ENCODE assay signal across 18 cellular contexts in the genomic region with DNA sequence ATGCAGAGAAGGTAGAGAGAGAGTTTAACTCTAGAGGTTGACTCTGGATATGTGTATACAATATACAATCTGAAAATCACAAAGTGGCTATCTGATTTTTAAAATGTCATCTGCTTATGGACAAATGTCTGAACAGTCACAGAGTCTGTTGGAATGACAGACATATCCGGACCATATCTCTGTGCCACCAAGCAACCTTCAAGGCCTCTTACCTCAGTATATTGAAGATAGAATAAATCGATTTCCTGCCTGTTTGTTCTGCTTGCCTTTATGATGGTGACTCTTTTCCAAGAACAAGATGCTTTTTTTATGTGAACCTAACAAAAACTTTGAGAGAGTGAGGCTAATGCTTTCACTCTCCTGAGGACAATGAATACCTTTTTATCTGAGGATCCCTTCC.
DNase-seq lines count a peak whose midpoint lies in the region; TF ChIP-seq lines count a peak whose summit lies in the region.
"Had no signal": no experiment of that assay in that cellular context is flagged by ENCODE, and none has a peak within 500 bp of the region (broad histone marks: within the 10 kb centered on the region; RNA-seq: fewer than 3 reads in every experiment).

No MANE protein-coding gene starts in this region.

- H3K4me3 ChIP-seq in Loucy (ENCODE audit: low read length, poor library complexity, severe bottlenecking), result peak overlapping the region; percentile 52
- H3K4me3 ChIP-seq: upper lobe of left lung had no signal

- H3K27me3 Mint-ChIP-seq in activated CD4-positive, alpha-beta T cell treated with anti-CD3 and anti-CD28 coated beads, Interleukin-2, amount 10 ng/mL, durations not matched to agents 24 days and 14 days, result no peaks in the 10 kb centered on the region
- no peaks in the 10 kb centered on the region for H3K27me3 Mint-ChIP-seq in activated naive CD8-positive, alpha-beta T cell treated with anti-CD3 and anti-CD28 coated beads for 36 hours
- H3K27me3 Mint-ChIP-seq in nephron progenitor cell (ENCODE audit: low read depth, poor library complexity), result no peaks in the 10 kb centered on the region
- H3K27me3 Mint-ChIP-seq in H9 (ENCODE audit: low read depth), result no peaks in the 10 kb centered on the region
- H3K27me3 Mint-ChIP-seq: dendritic cell treated with granulocyte-macrophage colony-stimulating factor and Interleukin-4, amounts not matched to agents 40 ng/mL and 50 ng/mL, for 4 days; memory B cell had no signal

- no peak overlapping the region for H3K14ac ChIP-seq in H9 (ENCODE audit: insufficient read depth, low read length)

- H3K27ac ChIP-seq in H9 (ENCODE audit: insufficient read length, low read depth, low read length), result no peak overlapping the region
- H3K27ac ChIP-seq: C4-2B had no signal

- WGBS in H9 (ENCODE audit: extremely low coverage, insufficient read length, low lambda C conversion rate), result no CpG with 5 or more reads among the region's 2 CpGs

- peaks cover 69% of the 10 kb centered on the region for H3K4me1 Mint-ChIP-seq in activated CD4-positive, alpha-beta T cell treated with anti-CD3 and anti-CD28 coated beads, Interleukin-2, amount 10 ng/mL, durations not matched to agents 24 days and 14 days
- peaks cover 82% of the 10 kb centered on the region for H3K4me1 Mint-ChIP-seq in activated naive CD8-positive, alpha-beta T cell treated with anti-CD3 and anti-CD28 coated beads for 36 hours
- peaks cover 44% of the 10 kb centered on the region for H3K4me1 Mint-ChIP-seq in nephron progenitor cell
- peaks cover 17 to 18% of the 10 kb centered on the region in 2 experiments for H3K4me1 Mint-ChIP-seq in H9

- no peak overlapping the region for H3K56ac ChIP-seq in H9 (ENCODE audit: insufficient read length, low read depth, low read length)

- peaks cover 51% of the 10 kb centered on the region for H4K20me1 ChIP-seq in Loucy (ENCODE audit: insufficient read depth, low read length, poor library complexity, severe bottlenecking)
- no peaks in the 10 kb centered on the region for H4K20me1 ChIP-seq in H9 (ENCODE audit: control insufficient read depth, insufficient read depth, insufficient read length)

- H2BK15ac ChIP-seq in H9 (ENCODE audit: low read depth, low read length), result no peak overlapping the region

- H3K36me3 Mint-ChIP-seq in activated CD4-positive, alpha-beta T cell treated with anti-CD3 and anti-CD28 coated beads, Interleukin-2, amount 10 ng/mL, durations not matched to agents 24 days and 14 days (ENCODE audit: low read depth), result peaks cover 17% of the 10 kb centered on the region
- peaks cover 25% of the 10 kb centered on the region for H3K36me3 Mint-ChIP-seq in activated naive CD8-positive, alpha-beta T cell treated with anti-CD3 and anti-CD28 coated beads for 36 hours
- H3K36me3 Mint-ChIP-seq in nephron progenitor cell (ENCODE audit: low read depth) (peaks cover 27% of the 10 kb centered on the region), H9 (ENCODE audit: insufficient read depth in 1 of 3, low read depth in 3 of 3) (peaks cover 5 to 19% (median 9%) of the 10 kb centered on the region in 3 experiments; a peak in 6 of 7 replicates)

- intact Hi-C loops in activated CD4-positive, alpha-beta T cell treated with anti-CD3 and anti-CD28 coated beads, Interleukin-2, amount 10 ng/mL, durations not matched to agents 24 days and 14 days (cut with micrococcal nuclease), result loop anchor here (5.0 to 10.0 kb wide), 4 partner anchors 42 to 379 kb away; no protein-coding TSS in a partner anchor

- H3K36me3 ChIP-seq in Loucy (ENCODE audit: insufficient read depth, low read length), result peaks cover 9% of the 10 kb centered on the region; the same call in 1 of the 2 replicates
- H3K36me3 ChIP-seq: upper lobe of left lung had no signal

- no peak overlapping the region for H3K23ac ChIP-seq in H9 (ENCODE audit: insufficient read length, low read depth, low read length)

- H2BK120ac ChIP-seq in H9 (ENCODE audit: low read depth, low read length, poor library complexity, severe bottlenecking), result no peak overlapping the region

- H4K5ac ChIP-seq in H9 (ENCODE audit: insufficient read length, low read depth, low read length), result no peak overlapping the region

- no peak overlapping the region for H3T11ph ChIP-seq in H9 (ENCODE audit: low read length)

- no peak overlapping the region for H2BK12ac ChIP-seq in H9 (ENCODE audit: insufficient read length, low read depth, low read length)

- no peak overlapping the region for H3K4ac ChIP-seq in H9 (ENCODE audit: low read depth, low read length)

- no peak overlapping the region for H2AK5ac ChIP-seq in H9 (ENCODE audit: insufficient read length, low read length)

- no peaks in the 10 kb centered on the region for H3K9me2 ChIP-seq in Loucy (replicated peaks; ENCODE audit: low read depth, low read length)

- H3K9me3 Mint-ChIP-seq in activated CD4-positive, alpha-beta T cell treated with anti-CD3 and anti-CD28 coated beads, Interleukin-2, amount 10 ng/mL, durations not matched to agents 24 days and 14 days, result no peaks in the 10 kb centered on the region
- H3K9me3 Mint-ChIP-seq in activated naive CD8-positive, alpha-beta T cell treated with anti-CD3 and anti-CD28 coated beads for 36 hours, result no peaks in the 10 kb centered on the region
- no peaks in the 10 kb centered on the region for H3K9me3 Mint-ChIP-seq in nephron progenitor cell
- H3K9me3 Mint-ChIP-seq in H9, result no peaks in the 10 kb centered on the region
- H3K9me3 Mint-ChIP-seq: dendritic cell treated with granulocyte-macrophage colony-stimulating factor and Interleukin-4, amounts not matched to agents 40 ng/mL and 50 ng/mL, for 4 days; memory B cell had no signal

- no peaks in the 10 kb centered on the region for H3K23me2 ChIP-seq in H9 (ENCODE audit: insufficient read length, low read depth, low read length, poor library complexity, severe bottlenecking)

- H3F3A ChIP-seq in Loucy (ENCODE audit: low read depth), result peaks cover 24% of the 10 kb centered on the region

- H4K8ac ChIP-seq in H9 (replicated peaks; ENCODE audit: insufficient read length, low read depth, low read length), result no peak overlapping the region

- H2BK5ac ChIP-seq in H9 (ENCODE audit: insufficient read length, low read length), result no peak overlapping the region

- peaks cover 7% of the 10 kb centered on the region for H3K79me1 ChIP-seq in H9 (ENCODE audit: insufficient read depth, low read depth, low read length, poor library complexity, severe bottlenecking)

- H2AFZ ChIP-seq in Loucy (ENCODE audit: low read length) (no peak overlapping the region), H9 (ENCODE audit: low read length) (no peak overlapping the region)

- H3K4me1 ChIP-seq in Loucy (ENCODE audit: insufficient read depth, low read length, poor library complexity, severe bottlenecking) (peaks cover 57% of the 10 kb centered on the region), H9 (ENCODE audit: insufficient read depth, low read length) (no peaks in the 10 kb centered on the region; the same call in 1 of the 2 replicates)

- TF ChIP-seq CTCF in Loucy (conservative IDR thresholded peaks at IDR 0.05; ENCODE audit: low read length), result no peak
- no peak for TF ChIP-seq CTCF in nephron progenitor cell (IDR thresholded peaks at IDR 0.05)
- TF ChIP-seq CTCF in H9 (conservative IDR thresholded peaks at IDR 0.05), result no peak

- H3K4me2 ChIP-seq in Loucy (ENCODE audit: low read depth, low read length, poor library complexity, severe bottlenecking) (peak overlapping the region; percentile 65), H9 (ENCODE audit: insufficient read depth, insufficient read length, low read length) (no peak overlapping the region)

- peak overlapping the region; percentile 75 for H3K4me3 Mint-ChIP-seq in activated CD4-positive, alpha-beta T cell treated with anti-CD3 and anti-CD28 coated beads, Interleukin-2, amount 10 ng/mL, durations not matched to agents 24 days and 14 days
- peak overlapping the region; percentile 15 for H3K4me3 Mint-ChIP-seq in activated naive CD8-positive, alpha-beta T cell treated with anti-CD3 and anti-CD28 coated beads for 36 hours
- H3K4me3 Mint-ChIP-seq in nephron progenitor cell (no peak overlapping the region), H9 (no peak overlapping the region)
- H3K4me3 Mint-ChIP-seq: dendritic cell treated with granulocyte-macrophage colony-stimulating factor and Interleukin-4, amounts not matched to agents 40 ng/mL and 50 ng/mL, for 4 days; memory B cell had no signal

- peaks cover 65% of the 10 kb centered on the region for H3K79me2 ChIP-seq in Loucy (ENCODE audit: insufficient read depth, low read length)
- H3K79me2 ChIP-seq in H9 (ENCODE audit: insufficient read depth, low read length), result peaks cover 5% of the 10 kb centered on the region; the same call in 1 of the 2 replicates

- H3K9me3 ChIP-seq in Loucy (ENCODE audit: insufficient read depth, low read depth, low read length) (no peaks in the 10 kb centered on the region), H9 (ENCODE audit: control insufficient read depth, low read depth, low read length) (no peaks in the 10 kb centered on the region)
- H3K9me3 ChIP-seq: upper lobe of left lung had no signal

- H3K27ac Mint-ChIP-seq in activated CD4-positive, alpha-beta T cell treated with anti-CD3 and anti-CD28 coated beads, Interleukin-2, amount 10 ng/mL, durations not matched to agents 24 days and 14 days, result peak overlapping the region; percentile 91
- peak overlapping the region; percentile 95 for H3K27ac Mint-ChIP-seq in activated naive CD8-positive, alpha-beta T cell treated with anti-CD3 and anti-CD28 coated beads for 36 hours
- peak overlapping the region; percentile 80 for H3K27ac Mint-ChIP-seq in nephron progenitor cell
- H3K27ac Mint-ChIP-seq in H9, result no peak overlapping the region
- H3K27ac Mint-ChIP-seq: dendritic cell treated with granulocyte-macrophage colony-stimulating factor and Interleukin-4, amounts not matched to agents 40 ng/mL and 50 ng/mL, for 4 days had no signal

- H4K91ac ChIP-seq in H9 (ENCODE audit: insufficient read length, low read depth, low read length), result no peak overlapping the region

- no peak overlapping the region for H3K9ac ChIP-seq in Loucy (ENCODE audit: low read depth, low read length, poor library complexity, severe bottlenecking)
- H3K9ac ChIP-seq in H9 (ENCODE audit: extremely low read depth, insufficient read length, low read length), result no peak overlapping the region

- DNase-seq in activated CD4-positive, alpha-beta T cell treated with anti-CD3 and anti-CD28 coated beads, Interleukin-2, amount 10 ng/mL, durations not matched to agents 24 days and 14 days, result peak; percentile 60
- DNase-seq in activated CD4-positive, alpha-beta T cell treated with anti-CD3 and anti-CD28 coated beads, Interleukin-2, amount 50 U/mL, for 48 hours, result no peak
- no peak for DNase-seq in activated naive CD8-positive, alpha-beta T cell treated with anti-CD3 and anti-CD28 coated beads for 36 hours
- DNase-seq in nephron progenitor cell (no peak), nucleus accumbens (lab: John Stamatoyannopoulos, UW) (no peak), DMS79 (lab: John Stamatoyannopoulos, UW) (no peak), H9 (no peak)
- DNase-seq: GOT3; NCI-H2029 treated with DMSO at 0.1 percent for 48 hours; NCI-H526; occipital lobe; PC-3; stimulated activated CD4-positive, alpha-beta T cell treated with anti-CD3 and anti-CD28 coated beads, Interleukin-4, amount 100 ng/mL, for 24 hours; upper lobe of left lung had no signal

- H3K18ac ChIP-seq in H9 (ENCODE audit: insufficient read length, low read depth, low read length), result no peak overlapping the region

- H3K27me3 ChIP-seq in Loucy (ENCODE audit: insufficient read depth, low read length, poor library complexity, severe bottlenecking), result no peaks in the 10 kb centered on the region
- H3K27me3 ChIP-seq in H9 (ENCODE audit: insufficient read depth, low read length), result no peaks in the 10 kb centered on the region
- H3K27me3 ChIP-seq: upper lobe of left lung had no signal

- H2BK20ac ChIP-seq in H9 (ENCODE audit: low read depth, low read length, poor library complexity, severe bottlenecking), result no peak overlapping the region

Comparison
In these comparisons a context has a peak if more than half of its experiments do, and no peak if none do; other contexts are left out.
1. H3K27ac Mint-ChIP-seq: peak in activated CD4-positive, alpha-beta T cell treated with anti-CD3 and anti-CD28 coated beads, Interleukin-2, amount 10 ng/mL, durations not matched to agents 24 days and 14 days (single experiment), activated naive CD8-positive, alpha-beta T cell treated with anti-CD3 and anti-CD28 coated beads for 36 hours (single experiment) and nephron progenitor cell (single experiment); none in H9 (0 of 3).
2. H3K4me3 Mint-ChIP-seq: peak in activated CD4-positive, alpha-beta T cell treated with anti-CD3 and anti-CD28 coated beads, Interleukin-2, amount 10 ng/mL, durations not matched to agents 24 days and 14 days (single experiment) and activated naive CD8-positive, alpha-beta T cell treated with anti-CD3 and anti-CD28 coated beads for 36 hours (single experiment); none in nephron progenitor cell (single experiment) and H9 (0 of 2).